39 cellular contexts compared by ENCODE assay signal in the genomic region with DNA sequence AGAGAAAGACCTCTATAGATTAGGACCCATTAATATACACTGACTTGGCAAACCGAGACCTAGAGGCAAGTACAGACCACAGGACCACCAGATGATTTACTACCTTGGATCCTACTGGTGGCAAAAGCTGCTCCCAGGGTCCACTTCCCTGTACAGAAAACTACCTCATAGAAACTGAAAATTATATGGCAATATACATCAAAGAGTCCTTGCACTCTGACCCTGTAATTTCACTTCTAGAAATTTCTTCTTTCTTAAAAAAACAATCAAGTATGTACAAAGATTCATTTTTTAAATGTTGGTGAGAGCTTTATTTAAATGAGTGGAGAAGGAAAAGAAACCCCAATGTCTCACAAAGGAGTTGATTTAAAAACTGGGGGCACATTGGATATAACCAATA.
"Had no signal": no experiment of that assay in that cellular context is flagged by ENCODE, and none has a peak within 500 bp of the region (broad histone marks: within the 10 kb centered on the region; RNA-seq: fewer than 3 reads in every experiment).

No MANE protein-coding gene starts in this region.

- H3K4me1 ChIP-seq: adrenal gland, ascending aorta, body of pancreas, breast epithelium, colonic mucosa had no signal

- H3K36me3 ChIP-seq: adrenal gland, ascending aorta, brain microvascular endothelial cell, breast epithelium, cardiac muscle cell, colonic mucosa had no signal

- H3K36me3 Mint-ChIP-seq: activated naive CD4-positive, alpha-beta T cell treated with anti-CD3 and anti-CD28 coated beads, Interleukin-2, amount 10 ng/mL, durations not matched to agents 7 days and 5 days; activated naive CD4-positive, alpha-beta T cell treated with anti-CD3 and anti-CD28 coated beads, Interleukin-2, amount 50 U/mL, for 24 hours; activated naive CD4-positive, alpha-beta T cell treated with anti-CD3 and anti-CD28 coated beads, Interleukin-2, amount 50 U/mL, for 72 hours; activated naive CD8-positive, alpha-beta T cell; activated naive CD8-positive, alpha-beta T cell treated with anti-CD3 and anti-CD28 coated beads for 36 hours; activated naive CD8-positive, alpha-beta T cell treated with anti-CD3 and anti-CD28 coated beads, Interleukin-2, amount 10 ng/mL, durations not matched to agents 7 days and 5 days; brain had no signal

- H3K4me1 Mint-ChIP-seq: activated naive CD4-positive, alpha-beta T cell treated with anti-CD3 and anti-CD28 coated beads, Interleukin-2, amount 10 ng/mL, durations not matched to agents 7 days and 5 days; activated naive CD4-positive, alpha-beta T cell treated with anti-CD3 and anti-CD28 coated beads, Interleukin-2, amount 50 U/mL, for 24 hours; activated naive CD8-positive, alpha-beta T cell treated with anti-CD3 and anti-CD28 coated beads for 36 hours; activated naive CD8-positive, alpha-beta T cell treated with anti-CD3 and anti-CD28 coated beads, Interleukin-2, amount 10 ng/mL, durations not matched to agents 7 days and 5 days; activated naive CD8-positive, alpha-beta T cell treated with anti-CD3 and anti-CD28 coated beads, Interleukin-2, amount 50 U/mL, for 24 hours; activated T-helper 17 cell treated with anti-CD3 and anti-CD28 coated beads, Interleukin-2, amount 50 U/mL, for 72 hours; brain; central memory CD8-positive, alpha-beta T cell had no signal

- H3K27me3 Mint-ChIP-seq: activated naive CD4-positive, alpha-beta T cell treated with anti-CD3 and anti-CD28 coated beads, Interleukin-2, amount 10 ng/mL, durations not matched to agents 7 days and 5 days; activated naive CD4-positive, alpha-beta T cell treated with anti-CD3 and anti-CD28 coated beads, Interleukin-2, amount 50 U/mL, for 24 hours; activated naive CD8-positive, alpha-beta T cell; activated naive CD8-positive, alpha-beta T cell treated with anti-CD3 and anti-CD28 coated beads for 36 hours; activated naive CD8-positive, alpha-beta T cell treated with anti-CD3 and anti-CD28 coated beads, Interleukin-2, amount 10 ng/mL, durations not matched to agents 7 days and 5 days; activated naive CD8-positive, alpha-beta T cell treated with anti-CD3 and anti-CD28 coated beads, Interleukin-2, amount 50 U/mL, for 24 hours; activated T-helper 17 cell treated with anti-CD3 and anti-CD28 coated beads, Interleukin-2, amount 50 U/mL, for 72 hours; central memory CD8-positive, alpha-beta T cell had no signal

- H3K4me3 ChIP-seq: adrenal gland, ascending aorta, body of pancreas, breast epithelium, cardiac muscle cell, colonic mucosa had no signal

- H3K4me3 Mint-ChIP-seq: activated naive CD4-positive, alpha-beta T cell treated with anti-CD3 and anti-CD28 coated beads for 36 hours; activated naive CD4-positive, alpha-beta T cell treated with anti-CD3 and anti-CD28 coated beads, Interleukin-2, amount 10 ng/mL, durations not matched to agents 7 days and 5 days; activated naive CD4-positive, alpha-beta T cell treated with anti-CD3 and anti-CD28 coated beads, Interleukin-2, amount 50 U/mL, for 24 hours; activated naive CD8-positive, alpha-beta T cell; activated naive CD8-positive, alpha-beta T cell treated with anti-CD3 and anti-CD28 coated beads for 36 hours; activated naive CD8-positive, alpha-beta T cell treated with anti-CD3 and anti-CD28 coated beads, Interleukin-2, amount 10 ng/mL, durations not matched to agents 7 days and 5 days; activated naive CD8-positive, alpha-beta T cell treated with anti-CD3 and anti-CD28 coated beads, Interleukin-2, amount 50 U/mL, for 24 hours; activated T-cell treated with anti-CD3 and anti-CD28 coated beads, Interleukin-2, amount 50 U/mL, for 4 hours; activated T-helper 17 cell treated with anti-CD3 and anti-CD28 coated beads, Interleukin-2, amount 50 U/mL, for 72 hours; brain; central memory CD8-positive, alpha-beta T cell had no signal

- DNase-seq: activated effector memory CD4-positive, alpha-beta T cell treated with anti-CD3 and anti-CD28 coated beads, Interleukin-2, amount 50 U/mL, for 16 hours; activated effector memory CD4-positive, alpha-beta T cell treated with Interleukin-2 at 50 U/mL for 16 hours; activated gamma-delta T cell; activated gamma-delta T cell treated with Interleukin-2 at 50 U/mL for 16 hours; activated naive CD4-positive, alpha-beta T cell; activated naive CD4-positive, alpha-beta T cell treated with anti-CD3 and anti-CD28 coated beads for 36 hours; activated naive CD4-positive, alpha-beta T cell treated with anti-CD3 and anti-CD28 coated beads, Interleukin-2, amount 10 ng/mL, durations not matched to agents 7 days and 5 days; activated naive CD4-positive, alpha-beta T cell treated with anti-CD3 and anti-CD28 coated beads, Interleukin-2, amount 50 U/mL, for 16 hours; activated naive CD4-positive, alpha-beta T cell treated with Interleukin-2 at 50 U/mL for 16 hours; activated naive CD8-positive, alpha-beta T cell treated with anti-CD3 and anti-CD28 coated beads for 36 hours; activated naive CD8-positive, alpha-beta T cell treated with anti-CD3 and anti-CD28 coated beads, Interleukin-2, amount 10 ng/mL, durations not matched to agents 7 days and 5 days; activated naive CD8-positive, alpha-beta T cell treated with anti-CD3 and anti-CD28 coated beads, Interleukin-2, amount 50 U/mL, for 24 hours; activated T-cell treated with anti-CD3 and anti-CD28 coated beads, Interleukin-2, amount 50 U/mL, for 4 hours; activated T-cell treated with anti-CD3 and anti-CD28 coated beads, Interleukin-2, amount 50 U/mL, for 48 hours; activated T-cell treated with anti-CD3 and anti-CD28 coated beads, Interleukin-2, amount 50 U/mL, for 72 hours; adrenal gland; amniotic stem cell; amygdala; anterior cingulate cortex; aorta; body of pancreas; brain microvascular endothelial cell; caudate nucleus; central memory CD4-positive, alpha-beta T cell; cerebellar nuclear complex; colonic mucosa had no signal

- H3K27me3 ChIP-seq: adrenal gland, ascending aorta, body of pancreas, brain microvascular endothelial cell, breast epithelium, cardiac muscle cell, colonic mucosa had no signal

- FAIRE-seq: astrocyte, bronchial epithelial cell, colon had no signal

- ATAC-seq: activated naive CD4-positive, alpha-beta T cell treated with anti-CD3 and anti-CD28 coated beads, Interleukin-2, amount 50 U/mL, for 72 hours; activated naive CD8-positive, alpha-beta T cell treated with anti-CD3 and anti-CD28 coated beads, Interleukin-2, amount 50 U/mL, for 24 hours; activated T-cell treated with anti-CD3 and anti-CD28 coated beads, Interleukin-2, amount 50 U/mL, for 4 hours; activated T-cell treated with anti-CD3 and anti-CD28 coated beads, Interleukin-2, amount 50 U/mL, for 72 hours; activated T-helper 17 cell treated with anti-CD3 and anti-CD28 coated beads, Interleukin-2, amount 50 U/mL, for 72 hours; body of pancreas had no signal

- H3K9me3 ChIP-seq: ascending aorta, colonic mucosa had no signal

- H3K27ac ChIP-seq: adrenal gland, ascending aorta, body of pancreas, brain microvascular endothelial cell, breast epithelium, cardiac muscle cell, colonic mucosa had no signal

- H3K9me3 Mint-ChIP-seq: activated naive CD4-positive, alpha-beta T cell treated with anti-CD3 and anti-CD28 coated beads for 36 hours; activated naive CD4-positive, alpha-beta T cell treated with anti-CD3 and anti-CD28 coated beads, Interleukin-2, amount 10 ng/mL, durations not matched to agents 7 days and 5 days; activated naive CD4-positive, alpha-beta T cell treated with anti-CD3 and anti-CD28 coated beads, Interleukin-2, amount 50 U/mL, for 24 hours; activated naive CD4-positive, alpha-beta T cell treated with anti-CD3 and anti-CD28 coated beads, Interleukin-2, amount 50 U/mL, for 72 hours; activated naive CD8-positive, alpha-beta T cell treated with anti-CD3 and anti-CD28 coated beads, Interleukin-2, amount 10 ng/mL, durations not matched to agents 7 days and 5 days; activated T-cell treated with anti-CD3 and anti-CD28 coated beads, Interleukin-2, amount 50 U/mL, for 4 hours; activated T-cell treated with anti-CD3 and anti-CD28 coated beads, Interleukin-2, amount 50 U/mL, for 72 hours; activated T-helper 17 cell treated with anti-CD3 and anti-CD28 coated beads, Interleukin-2, amount 50 U/mL, for 72 hours; activated T-helper 2 cell treated with anti-CD3 and anti-CD28 coated beads, Interferon-gamma antibody, Interleukin-2, Interleukin-4, amounts not matched to agents 10 μg/mL and 5 μg/mL and 100 μg/mL, durations not matched to agents 14 hours and 24 hours and 36 hours; central memory CD8-positive, alpha-beta T cell had no signal

- H3K27ac Mint-ChIP-seq: activated naive CD4-positive, alpha-beta T cell treated with anti-CD3 and anti-CD28 coated beads for 36 hours; activated naive CD4-positive, alpha-beta T cell treated with anti-CD3 and anti-CD28 coated beads, Interleukin-2, amount 10 ng/mL, durations not matched to agents 7 days and 5 days; activated naive CD4-positive, alpha-beta T cell treated with anti-CD3 and anti-CD28 coated beads, Interleukin-2, amount 50 U/mL, for 24 hours; activated naive CD4-positive, alpha-beta T cell treated with anti-CD3 and anti-CD28 coated beads, Interleukin-2, amount 50 U/mL, for 72 hours; activated naive CD8-positive, alpha-beta T cell; activated naive CD8-positive, alpha-beta T cell treated with anti-CD3 and anti-CD28 coated beads for 36 hours; activated naive CD8-positive, alpha-beta T cell treated with anti-CD3 and anti-CD28 coated beads, Interleukin-2, amount 10 ng/mL, durations not matched to agents 7 days and 5 days; activated naive CD8-positive, alpha-beta T cell treated with anti-CD3 and anti-CD28 coated beads, Interleukin-2, amount 50 U/mL, for 24 hours; activated T-cell treated with anti-CD3 and anti-CD28 coated beads, Interleukin-2, amount 50 U/mL, for 72 hours; activated T-helper 17 cell treated with anti-CD3 and anti-CD28 coated beads, Interleukin-2, amount 50 U/mL, for 72 hours; activated T-helper 2 cell treated with anti-CD3 and anti-CD28 coated beads, Interferon-gamma antibody, Interleukin-2, Interleukin-4, amounts not matched to agents 10 μg/mL and 5 μg/mL and 100 μg/mL, durations not matched to agents 14 hours and 24 hours and 36 hours; brain had no signal
